9 cellular contexts compared by ENCODE assay signal in genomic region chr17:1643293-1643998, GRCh38. TPM values are rescaled to one million over a fixed set of nuclear protein-coding genes. Genes with fewer than 3 reads are reported as not detected.
DNase-seq lines count a peak whose midpoint lies in the region; ATAC-seq and TF ChIP-seq lines count a peak whose summit lies in the region.
"Had no signal": no experiment of that assay in that cellular context is flagged by ENCODE, and none has a peak within 500 bp of the region (broad histone marks: within the 10 kb centered on the region; RNA-seq: fewer than 3 reads in every experiment).

No MANE protein-coding gene starts in this region.

- TF ChIP-seq CTCF in HFFc6 (IDR thresholded peaks at IDR 0.05) (peak; percentile 51; the same call in 1 of the 2 replicates), suprapubic skin (IDR thresholded peaks at IDR 0.05) (peak in 1 of 2 donors; percentile 37)

- H3K4me3 ChIP-seq in suprapubic skin: peak overlapping the region; percentile 59

- WGBS in suprapubic skin: no CpG with 5 or more reads among the region's 90 CpGs

- H3K27me3 Mint-ChIP-seq in HFFc6 (ENCODE audit: insufficient read depth): peaks cover 2% of the 10 kb centered on the region; the same call in 1 of the 2 replicates
- H3K27me3 Mint-ChIP-seq in dendritic cell treated with granulocyte-macrophage colony-stimulating factor and Interleukin-4, amounts not matched to agents 40 ng/mL and 50 ng/mL, for 4 days: no peaks in the 10 kb centered on the region
- no peaks in the 10 kb centered on the region for H3K27me3 Mint-ChIP-seq in memory B cell

- no peaks in the 10 kb centered on the region for H3K27me3 ChIP-seq in suprapubic skin

- H3K36me3 ChIP-seq in suprapubic skin: no peaks in the 10 kb centered on the region

- H3K36me3 Mint-ChIP-seq in HFFc6 (ENCODE audit: low read depth) (no peaks in the 10 kb centered on the region), memory B cell (no peaks in the 10 kb centered on the region)
- H3K36me3 Mint-ChIP-seq in dendritic cell treated with granulocyte-macrophage colony-stimulating factor and Interleukin-4, amounts not matched to agents 40 ng/mL and 50 ng/mL, for 4 days (ENCODE audit: low read depth): peaks cover 57% of the 10 kb centered on the region

- intact Hi-C loops in dendritic cell treated with granulocyte-macrophage colony-stimulating factor and Interleukin-4, amounts not matched to agents 40 ng/mL and 50 ng/mL, for 4 days (cut with micrococcal nuclease): no loop called here

- peaks cover 15% of the 10 kb centered on the region for H3K4me1 Mint-ChIP-seq in HFFc6 (ENCODE audit: low read depth)
- H3K4me1 Mint-ChIP-seq in dendritic cell treated with granulocyte-macrophage colony-stimulating factor and Interleukin-4, amounts not matched to agents 40 ng/mL and 50 ng/mL, for 4 days (ENCODE audit: low read depth): peaks cover 62% of the 10 kb centered on the region
- H3K4me1 Mint-ChIP-seq in memory B cell: peaks cover 27% of the 10 kb centered on the region

- TF ChIP-seq EP300 in suprapubic skin (IDR thresholded peaks at IDR 0.05): no peak

- in situ Hi-C loops in KBM-7 (cut with MboI; ENCODE audit: low pct_unique_long_range_greater_than_20kb, low sequenced_read_pairs): no loop called here

- no peak overlapping the region for H3K27ac ChIP-seq in suprapubic skin
- H3K27ac ChIP-seq: KMS-11 had no signal

- DNase-seq in CD1c-positive myeloid dendritic cell (ENCODE audit: extremely low spot score): peak; percentile 62
- DNase-seq in HFFc6: no peak
- DNase-seq in activated CD4-positive, CD25-positive, alpha-beta regulatory T cell treated with anti-CD3 and anti-CD28 coated beads, Interleukin-2, amount 50 U/mL, for 72 hours: peak; percentile 50
- DNase-seq in memory B cell (ENCODE audit: low spot score in 2 of 2): peak; percentile 60 to 65
- DNase-seq in suprapubic skin (ENCODE audit: low spot score in 2 of 2): no peak
- DNase-seq in KBM-7: no peak

- no peaks in the 10 kb centered on the region for H3K9me3 ChIP-seq in suprapubic skin

- H3K4me3 Mint-ChIP-seq in HFFc6: peak overlapping the region; percentile 72; the same call in 1 of the 2 replicates
- H3K4me3 Mint-ChIP-seq in dendritic cell treated with granulocyte-macrophage colony-stimulating factor and Interleukin-4, amounts not matched to agents 40 ng/mL and 50 ng/mL, for 4 days: peak overlapping the region; percentile 84
- H3K4me3 Mint-ChIP-seq in memory B cell: no peak overlapping the region

- TF ChIP-seq POLR2A in suprapubic skin (IDR thresholded peaks at IDR 0.05): no peak

- peaks cover 36% of the 10 kb centered on the region for H3K4me1 ChIP-seq in suprapubic skin

- no peak overlapping the region for H3K27ac Mint-ChIP-seq in HFFc6
- peak overlapping the region; percentile 79 for H3K27ac Mint-ChIP-seq in dendritic cell treated with granulocyte-macrophage colony-stimulating factor and Interleukin-4, amounts not matched to agents 40 ng/mL and 50 ng/mL, for 4 days
- no peak overlapping the region for H3K27ac Mint-ChIP-seq in memory B cell

- ATAC-seq in memory B cell (ENCODE audit: low read depth) (peak; percentile 51), HG02981 (IDR thresholded peaks at IDR 0.05; ENCODE audit: unreplicated experiment) (no peak)

- H3K9me3 Mint-ChIP-seq in HFFc6 (no peaks in the 10 kb centered on the region), memory B cell (no peaks in the 10 kb centered on the region)
- no peaks in the 10 kb centered on the region for H3K9me3 Mint-ChIP-seq in dendritic cell treated with granulocyte-macrophage colony-stimulating factor and Interleukin-4, amounts not matched to agents 40 ng/mL and 50 ng/mL, for 4 days

RNA-seq across cellular contexts. Expression of gene SCARF1, which starts 2.1 kb away (rescaled TPM):
- total RNA-seq in HFFc6 (2021; fragmentation: NEBNext Ultra II Directional; extraction: Animal tissue kit (Norgen Biotek cat#: 25700)): under 1 TPM; 0.09 to 0.38 (median 0.21) TPM
- 10 to 100 TPM in 1 of 4 donors, 1 to 10 TPM in 3; 1.8 to 12.4 (median 4.6) TPM for total RNA-seq in suprapubic skin

RNA-seq across cellular contexts. Expression of gene RILP, which starts 6.2 kb away (rescaled TPM):
- 1 to 10 TPM; 4.6 to 6.5 (median 5.0) TPM for total RNA-seq in HFFc6 (2021; fragmentation: NEBNext Ultra II Directional; extraction: Animal tissue kit (Norgen Biotek cat#: 25700))
- total RNA-seq in suprapubic skin: 10 to 100 TPM; 11.9 to 26.0 (median 20.1) TPM

RNA-seq across cellular contexts. Expression of gene SLC43A2, which starts 14.8 kb away (rescaled TPM):
- total RNA-seq in HFFc6 (2021; fragmentation: NEBNext Ultra II Directional; extraction: Animal tissue kit (Norgen Biotek cat#: 25700)): 10 to 100 TPM in 1 of 6 experiments, 1 to 10 TPM in 5; 6.4 to 11.2 (median 6.9) TPM
- total RNA-seq in suprapubic skin: 10 to 100 TPM in 2 of 4 donors, 1 to 10 TPM in 2; 4.8 to 11.8 (median 10.6) TPM

RNA-seq across cellular contexts. Expression of gene PRPF8, which starts 41.2 kb away (rescaled TPM):
- total RNA-seq in HFFc6 (2021; fragmentation: NEBNext Ultra II Directional; extraction: Animal tissue kit (Norgen Biotek cat#: 25700)): 100 to 1,000 TPM; 224 to 285 (median 248) TPM
- total RNA-seq in suprapubic skin: 100 to 1,000 TPM; 186 to 341 (median 220) TPM

Comparison
In these comparisons a context has a peak if more than half of its experiments do, and no peak if none do; other contexts are left out.
1. DNase-seq: peak in CD1c-positive myeloid dendritic cell (single experiment), activated CD4-positive, CD25-positive, alpha-beta regulatory T cell treated with anti-CD3 and anti-CD28 coated beads, Interleukin-2, amount 50 U/mL, for 72 hours (single experiment) and memory B cell (2 of 2); none in HFFc6 (single experiment), suprapubic skin (0 of 2) and KBM-7 (single experiment).